29 cellular contexts compared by ENCODE assay signal in the genomic region with DNA sequence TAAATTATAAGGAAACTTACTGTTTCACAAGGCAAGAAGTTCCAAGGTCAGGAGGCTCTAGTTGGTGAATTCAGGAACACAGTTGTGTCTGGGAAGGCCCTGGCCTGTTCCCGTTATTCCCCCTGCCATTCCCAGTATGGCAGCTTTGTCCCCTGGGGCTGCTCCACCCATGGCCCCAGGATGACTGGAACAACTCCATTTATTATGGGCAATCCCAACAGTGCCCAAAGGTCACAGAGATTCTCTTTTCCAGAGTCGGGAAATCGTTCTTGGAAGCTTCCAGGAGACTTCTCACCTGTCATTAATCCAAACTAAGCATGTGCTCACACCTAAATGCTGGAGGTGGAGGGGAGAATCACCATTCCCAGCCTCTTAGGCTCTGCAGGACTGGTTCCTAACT. TPM values are rescaled to one million over a fixed set of nuclear protein-coding genes. Genes with fewer than 3 reads are reported as not detected.
DNase-seq lines count a peak whose midpoint lies in the region; ATAC-seq, FAIRE-seq and TF ChIP-seq lines count a peak whose summit lies in the region.
"Had no signal": no experiment of that assay in that cellular context is flagged by ENCODE, and none has a peak within 500 bp of the region (broad histone marks: within the 10 kb centered on the region; RNA-seq: fewer than 3 reads in every experiment).

No MANE protein-coding gene starts in this region.

- no peaks in the 10 kb centered on the region for H3K36me3 ChIP-seq in hepatocyte (replicated peaks; ENCODE audit: insufficient read depth, low read depth)
- H3K36me3 ChIP-seq in mucosa of descending colon (ENCODE audit: low read depth) = no peaks in the 10 kb centered on the region
- no peaks in the 10 kb centered on the region for H3K36me3 ChIP-seq in transverse colon
- H3K36me3 ChIP-seq in heart left ventricle = no peaks in the 10 kb centered on the region
- H3K36me3 ChIP-seq: BE2C, BLaER1 had no signal

- no peaks in the 10 kb centered on the region for H3K9me3 Mint-ChIP-seq in activated naive CD8-positive, alpha-beta T cell treated with anti-CD3 and anti-CD28 coated beads for 36 hours

- DNase-seq in hepatocyte (ENCODE audit: low spot score) (no peak), mucosa of descending colon (peak in 2 of 3 donors; percentile 7 to 27), transverse colon (peak; percentile 18), HTR-8/SVneo (ENCODE audit: insufficient read length, low spot score) (no peak), heart left ventricle (no peak)
- DNase-seq in activated naive CD8-positive, alpha-beta T cell treated with anti-CD3 and anti-CD28 coated beads for 36 hours = no peak
- DNase-seq: 8988T; ACHN; BE2C; C1 segment of cervical spinal cord; CD4-positive, alpha-beta memory T cell; CD4-positive, CD25-positive, alpha-beta regulatory T cell; CD8-positive, alpha-beta memory T cell; COR-L47; DMS 273 treated with DMSO at 0.1 percent for 48 hours; DMS153; DMS53; DMS79; DND-41; EL; GDM1 had no signal

- H2AFZ ChIP-seq in hepatocyte = no peak overlapping the region

- H3K27ac ChIP-seq in hepatocyte (peak overlapping the region; percentile 54), transverse colon (no peak overlapping the region), heart left ventricle (no peak overlapping the region)
- H3K27ac ChIP-seq: BLaER1 had no signal

- intact Hi-C loops in mucosa of descending colon (cut with DNase I, micrococcal nuclease) = no loop called here
- intact Hi-C loops in transverse colon (cut with DNase I; ENCODE audit: low total_unique reads) = no loop called here
- intact Hi-C loops in heart left ventricle (cut with DNase I) = no loop called here

- no peak for FAIRE-seq in HTR-8/SVneo (lab: Jason Lieb, UNC)
- FAIRE-seq: A204.1, GM12878, GM12892, GM18507 had no signal

- H3K4me1 ChIP-seq in hepatocyte (ENCODE audit: insufficient read depth) = peaks cover 7% of the 10 kb centered on the region
- peaks cover 4% of the 10 kb centered on the region for H3K4me1 ChIP-seq in mucosa of descending colon (ENCODE audit: low read depth)
- H3K4me1 ChIP-seq in transverse colon = peaks cover 0 to 11% (median 6%) of the 10 kb centered on the region in 4 donors
- H3K4me1 ChIP-seq in heart left ventricle = peaks cover 0 to 15% (median 0%) of the 10 kb centered on the region in 12 donors
- H3K4me1 ChIP-seq: BE2C, BLaER1 had no signal

- WGBS in hepatocyte (ENCODE audit: low lambda C conversion rate, missing lambda C conversion rate) = 73% methylated on average over 3 of the region's 3 CpGs
- 69% methylated on average over 3 of the region's 3 CpGs; no CpG with 5 or more reads in 1 of the 2 donors for WGBS in transverse colon (ENCODE audit: low coverage in 1 of 2), 2 donors
- WGBS in heart left ventricle, 4 donors = 78 to 87% (median 79%) methylated on average over 3 of the region's 3 CpGs

- ATAC-seq in mucosa of descending colon (peak; percentile 35), heart left ventricle (no peak)
- ATAC-seq: GM12878 had no signal

- no peak overlapping the region for H3K4me3 ChIP-seq in hepatocyte
- no peak overlapping the region for H3K4me3 ChIP-seq in mucosa of descending colon
- H3K4me3 ChIP-seq in transverse colon = no peak overlapping the region
- no peak overlapping the region for H3K4me3 ChIP-seq in heart left ventricle
- H3K4me3 ChIP-seq: BLaER1, GM12878 had no signal

- TF ChIP-seq EP300 in transverse colon (IDR thresholded peaks at IDR 0.05; ENCODE audit: low read depth) = no peak

- peaks cover 10% of the 10 kb centered on the region for H3K4me1 Mint-ChIP-seq in activated naive CD8-positive, alpha-beta T cell treated with anti-CD3 and anti-CD28 coated beads for 36 hours

- TF ChIP-seq POLR2A in transverse colon (IDR thresholded peaks at IDR 0.05) = no peak
- TF ChIP-seq POLR2A in heart left ventricle (IDR thresholded peaks at IDR 0.05) = no peak

- H3K27me3 ChIP-seq in hepatocyte = peaks cover 35% of the 10 kb centered on the region
- H3K27me3 ChIP-seq in transverse colon = peaks cover 38% of the 10 kb centered on the region
- H3K27me3 ChIP-seq in heart left ventricle = peaks cover 6 to 47% (median 17%) of the 10 kb centered on the region in 9 donors
- H3K27me3 ChIP-seq: BLaER1 had no signal

- peaks cover 9% of the 10 kb centered on the region for H3K79me2 ChIP-seq in hepatocyte

- H4K20me1 ChIP-seq in hepatocyte (ENCODE audit: insufficient read depth, poor library complexity, severe bottlenecking) = no peaks in the 10 kb centered on the region
- H4K20me1 ChIP-seq: BLaER1 had no signal

- TF ChIP-seq CTCF in hepatocyte (IDR thresholded peaks at IDR 0.05; ENCODE audit: poor library complexity) (no peak), mucosa of descending colon (IDR thresholded peaks at IDR 0.05) (no peak), transverse colon (IDR thresholded peaks at IDR 0.05) (no peak), heart left ventricle (IDR thresholded peaks at IDR 0.05) (no peak)

- H3K4me2 ChIP-seq in hepatocyte = no peak overlapping the region
- H3K4me2 ChIP-seq: BLaER1 had no signal

- no peaks in the 10 kb centered on the region for H3K9me2 ChIP-seq in hepatocyte (replicated peaks; ENCODE audit: insufficient read depth)

- H3K27me3 Mint-ChIP-seq in activated naive CD8-positive, alpha-beta T cell treated with anti-CD3 and anti-CD28 coated beads for 36 hours = peaks cover 51% of the 10 kb centered on the region

- in situ Hi-C loops in transverse colon (cut with MboI; ENCODE audit: low pct_ligation_motif_present in 1 of 4, low pct_unique_long_range_greater_than_20kb in 1 of 4, low sequenced_read_pairs in 3 of 4) = no loop called here

- no peaks in the 10 kb centered on the region for H3K36me3 Mint-ChIP-seq in activated naive CD8-positive, alpha-beta T cell treated with anti-CD3 and anti-CD28 coated beads for 36 hours
- H3K36me3 Mint-ChIP-seq: CD14-positive monocyte; CD4-positive, alpha-beta memory T cell; CD4-positive, CD25-positive, alpha-beta regulatory T cell; CD8-positive, alpha-beta memory T cell had no signal

- H3K4me3 Mint-ChIP-seq in activated naive CD8-positive, alpha-beta T cell treated with anti-CD3 and anti-CD28 coated beads for 36 hours = no peak overlapping the region
- H3K4me3 Mint-ChIP-seq: CD14-positive monocyte; CD4-positive, alpha-beta memory T cell; CD4-positive, CD25-positive, alpha-beta regulatory T cell; CD8-positive, alpha-beta memory T cell had no signal

- no peak overlapping the region for H3K27ac Mint-ChIP-seq in activated naive CD8-positive, alpha-beta T cell treated with anti-CD3 and anti-CD28 coated beads for 36 hours
- H3K27ac Mint-ChIP-seq: CD14-positive monocyte; CD4-positive, alpha-beta memory T cell; CD4-positive, CD25-positive, alpha-beta regulatory T cell had no signal

- no peaks in the 10 kb centered on the region for H3K9me3 ChIP-seq in hepatocyte (ENCODE audit: low read depth)
- no peaks in the 10 kb centered on the region for H3K9me3 ChIP-seq in mucosa of descending colon
- H3K9me3 ChIP-seq in transverse colon = no peaks in the 10 kb centered on the region
- no peaks in the 10 kb centered on the region for H3K9me3 ChIP-seq in heart left ventricle
- H3K9me3 ChIP-seq: BE2C had no signal

RNA-seq across cellular contexts. Expression of gene PRKG2, which starts 2.8 kb away (rescaled TPM):
- 16.6 and 17.4 TPM in 2 replicates for total RNA-seq in hepatocyte
- polyA plus RNA-seq in hepatocyte = 4.6 and 6.7 TPM in 2 replicates
- total RNA-seq in mucosa of descending colon = 10 to 100 TPM in 2 of 3 donors, 1 to 10 TPM in 1; 9.8 to 25.7 (median 14.4) TPM
- 10 to 100 TPM in 1 of 4 donors, 1 to 10 TPM in 2, not detected in 1; 8.2 to 16.0 (median 9.0) TPM for total RNA-seq in transverse colon
- under 1 TPM; 0.12 to 0.58 TPM for total RNA-seq in activated naive CD8-positive, alpha-beta T cell treated with anti-CD3 and anti-CD28 coated beads for 36 hours
- under 1 TPM in 5 of 9 donors, not detected in 4; 0.07 to 0.75 (median 0.52) TPM for total RNA-seq in heart left ventricle
- polyA plus RNA-seq in heart left ventricle = under 1 TPM in 1 of 2 donors, not detected in 1; 0.06 TPM
- total RNA-seq: A673, G401, GM12878 had no signal
- polyA plus RNA-seq: GM12878 had no signal

Comparison
In these comparisons a context has a peak if more than half of its experiments do, and no peak if none do; other contexts are left out.
1. DNase-seq: peak in mucosa of descending colon (2 of 3) and transverse colon (single experiment); none in hepatocyte (single experiment), HTR-8/SVneo (single experiment), activated naive CD8-positive, alpha-beta T cell treated with anti-CD3 and anti-CD28 coated beads for 36 hours (single experiment) and heart left ventricle (0 of 5).